Comparison of ENCODE assay signal across 34 cellular contexts in genomic region chr5:58674711-58675110, GRCh38.
"Had no signal": no experiment of that assay in that cellular context is flagged by ENCODE, and none has a peak within 500 bp of the region (broad histone marks: within the 10 kb centered on the region; RNA-seq: fewer than 3 reads in every experiment).

No MANE protein-coding gene starts in this region.

- H3K36me3 ChIP-seq: MG63 had no signal

- H3K4me3 ChIP-seq: MG63 had no signal

- H3K27me3 ChIP-seq: MG63 had no signal

- DNase-seq: Karpas-422, Kasumi-1, KG1, MG63, MM.1S, MV-4-11, NCI-H1048, NCI-H1092, NCI-H1092 treated with DMSO at 0.1 percent for 48 hours, NCI-H1105, NCI-H1105 treated with DMSO at 0.1 percent for 48 hours, NCI-H1417, NCI-H1417 treated with DMSO at 0.1 percent for 48 hours, NCI-H1436, NCI-H1436 treated with DMSO at 0.1 percent for 48 hours, NCI-H146, NCI-H1694, NCI-H1694 treated with DMSO at 0.1 percent for 48 hours, NCI-H187, NCI-H187 treated with DMSO at 0.1 percent for 48 hours, NCI-H1930, NCI-H2029, NCI-H2029 treated with DMSO at 0.1 percent for 48 hours, NCI-H2081, NCI-H2081 treated with DMSO at 0.1 percent for 48 hours, NCI-H2107, NCI-H2171, NCI-H2171 treated with DMSO at 0.1 percent for 48 hours, NCI-H2227 treated with DMSO at 0.1 percent for 48 hours, NCI-H226, NCI-H345, NCI-H446, NCI-H446 treated with DMSO at 0.1 percent for 48 hours had no signal

- H3K27ac ChIP-seq: KMS-11 had no signal
